ENCODE assay signal across 2 cellular contexts in the genomic region with DNA sequence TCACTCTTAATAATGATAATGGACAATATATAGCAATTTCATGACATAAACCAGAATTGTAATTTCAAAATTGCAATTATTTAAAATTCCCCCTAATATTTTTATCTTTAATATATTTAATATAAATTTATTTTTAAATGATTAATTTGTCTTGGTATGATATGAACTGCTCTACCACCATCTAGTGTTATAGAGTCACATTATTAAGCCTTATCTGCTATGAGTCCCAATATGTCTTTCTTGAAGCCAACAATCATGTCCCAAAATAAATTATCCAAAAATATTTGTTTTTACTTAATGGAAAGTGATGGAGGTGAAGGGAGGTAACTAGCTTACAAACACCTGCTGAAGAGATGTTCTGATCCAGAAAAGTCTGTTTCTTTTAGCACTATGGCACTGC.
TF ChIP-seq lines count a peak whose summit lies in the region.

No MANE protein-coding gene starts in this region.

TF ChIP-seq in liver, 16 proteins besides CTCF, POLR2A, EP300 and RAD21 (continued from another document):
- TF ChIP-seq, protein P1, sequence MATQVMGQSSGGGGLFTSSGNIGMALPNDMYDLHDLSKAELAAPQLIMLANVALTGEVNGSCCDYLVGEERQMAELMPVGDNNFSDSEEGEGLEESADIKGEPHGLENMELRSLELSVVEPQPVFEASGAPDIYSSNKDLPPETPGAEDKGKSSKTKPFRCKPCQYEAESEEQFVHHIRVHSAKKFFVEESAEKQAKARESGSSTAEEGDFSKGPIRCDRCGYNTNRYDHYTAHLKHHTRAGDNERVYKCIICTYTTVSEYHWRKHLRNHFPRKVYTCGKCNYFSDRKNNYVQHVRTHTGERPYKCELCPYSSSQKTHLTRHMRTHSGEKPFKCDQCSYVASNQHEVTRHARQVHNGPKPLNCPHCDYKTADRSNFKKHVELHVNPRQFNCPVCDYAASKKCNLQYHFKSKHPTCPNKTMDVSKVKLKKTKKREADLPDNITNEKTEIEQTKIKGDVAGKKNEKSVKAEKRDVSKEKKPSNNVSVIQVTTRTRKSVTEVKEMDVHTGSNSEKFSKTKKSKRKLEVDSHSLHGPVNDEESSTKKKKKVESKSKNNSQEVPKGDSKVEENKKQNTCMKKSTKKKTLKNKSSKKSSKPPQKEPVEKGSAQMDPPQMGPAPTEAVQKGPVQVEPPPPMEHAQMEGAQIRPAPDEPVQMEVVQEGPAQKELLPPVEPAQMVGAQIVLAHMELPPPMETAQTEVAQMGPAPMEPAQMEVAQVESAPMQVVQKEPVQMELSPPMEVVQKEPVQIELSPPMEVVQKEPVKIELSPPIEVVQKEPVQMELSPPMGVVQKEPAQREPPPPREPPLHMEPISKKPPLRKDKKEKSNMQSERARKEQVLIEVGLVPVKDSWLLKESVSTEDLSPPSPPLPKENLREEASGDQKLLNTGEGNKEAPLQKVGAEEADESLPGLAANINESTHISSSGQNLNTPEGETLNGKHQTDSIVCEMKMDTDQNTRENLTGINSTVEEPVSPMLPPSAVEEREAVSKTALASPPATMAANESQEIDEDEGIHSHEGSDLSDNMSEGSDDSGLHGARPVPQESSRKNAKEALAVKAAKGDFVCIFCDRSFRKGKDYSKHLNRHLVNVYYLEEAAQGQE (IDR thresholded peaks at IDR 0.05): no peak
- TF ChIP-seq RXRA (IDR thresholded peaks at IDR 0.05): no peak
- TF ChIP-seq TAF1 (conservative IDR thresholded peaks at IDR 0.05): no peak
- TF ChIP-seq FOXA2 (IDR thresholded peaks at IDR 0.05): no peak
TF ChIP-seq in liver: peak in this region for 0.

TF ChIP-seq in HepG2, 621 proteins besides CTCF, POLR2A, EP300 and RAD21 (continued from another document):
- TF ChIP-seq, protein P2, sequence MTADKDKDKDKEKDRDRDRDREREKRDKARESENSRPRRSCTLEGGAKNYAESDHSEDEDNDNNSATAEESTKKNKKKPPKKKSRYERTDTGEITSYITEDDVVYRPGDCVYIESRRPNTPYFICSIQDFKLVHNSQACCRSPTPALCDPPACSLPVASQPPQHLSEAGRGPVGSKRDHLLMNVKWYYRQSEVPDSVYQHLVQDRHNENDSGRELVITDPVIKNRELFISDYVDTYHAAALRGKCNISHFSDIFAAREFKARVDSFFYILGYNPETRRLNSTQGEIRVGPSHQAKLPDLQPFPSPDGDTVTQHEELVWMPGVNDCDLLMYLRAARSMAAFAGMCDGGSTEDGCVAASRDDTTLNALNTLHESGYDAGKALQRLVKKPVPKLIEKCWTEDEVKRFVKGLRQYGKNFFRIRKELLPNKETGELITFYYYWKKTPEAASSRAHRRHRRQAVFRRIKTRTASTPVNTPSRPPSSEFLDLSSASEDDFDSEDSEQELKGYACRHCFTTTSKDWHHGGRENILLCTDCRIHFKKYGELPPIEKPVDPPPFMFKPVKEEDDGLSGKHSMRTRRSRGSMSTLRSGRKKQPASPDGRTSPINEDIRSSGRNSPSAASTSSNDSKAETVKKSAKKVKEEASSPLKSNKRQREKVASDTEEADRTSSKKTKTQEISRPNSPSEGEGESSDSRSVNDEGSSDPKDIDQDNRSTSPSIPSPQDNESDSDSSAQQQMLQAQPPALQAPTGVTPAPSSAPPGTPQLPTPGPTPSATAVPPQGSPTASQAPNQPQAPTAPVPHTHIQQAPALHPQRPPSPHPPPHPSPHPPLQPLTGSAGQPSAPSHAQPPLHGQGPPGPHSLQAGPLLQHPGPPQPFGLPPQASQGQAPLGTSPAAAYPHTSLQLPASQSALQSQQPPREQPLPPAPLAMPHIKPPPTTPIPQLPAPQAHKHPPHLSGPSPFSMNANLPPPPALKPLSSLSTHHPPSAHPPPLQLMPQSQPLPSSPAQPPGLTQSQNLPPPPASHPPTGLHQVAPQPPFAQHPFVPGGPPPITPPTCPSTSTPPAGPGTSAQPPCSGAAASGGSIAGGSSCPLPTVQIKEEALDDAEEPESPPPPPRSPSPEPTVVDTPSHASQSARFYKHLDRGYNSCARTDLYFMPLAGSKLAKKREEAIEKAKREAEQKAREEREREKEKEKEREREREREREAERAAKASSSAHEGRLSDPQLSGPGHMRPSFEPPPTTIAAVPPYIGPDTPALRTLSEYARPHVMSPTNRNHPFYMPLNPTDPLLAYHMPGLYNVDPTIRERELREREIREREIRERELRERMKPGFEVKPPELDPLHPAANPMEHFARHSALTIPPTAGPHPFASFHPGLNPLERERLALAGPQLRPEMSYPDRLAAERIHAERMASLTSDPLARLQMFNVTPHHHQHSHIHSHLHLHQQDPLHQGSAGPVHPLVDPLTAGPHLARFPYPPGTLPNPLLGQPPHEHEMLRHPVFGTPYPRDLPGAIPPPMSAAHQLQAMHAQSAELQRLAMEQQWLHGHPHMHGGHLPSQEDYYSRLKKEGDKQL (CRISPR knock-in tag; IDR thresholded peaks at IDR 0.05; ENCODE audit: low read depth): no peak
- TF ChIP-seq, protein P3, sequence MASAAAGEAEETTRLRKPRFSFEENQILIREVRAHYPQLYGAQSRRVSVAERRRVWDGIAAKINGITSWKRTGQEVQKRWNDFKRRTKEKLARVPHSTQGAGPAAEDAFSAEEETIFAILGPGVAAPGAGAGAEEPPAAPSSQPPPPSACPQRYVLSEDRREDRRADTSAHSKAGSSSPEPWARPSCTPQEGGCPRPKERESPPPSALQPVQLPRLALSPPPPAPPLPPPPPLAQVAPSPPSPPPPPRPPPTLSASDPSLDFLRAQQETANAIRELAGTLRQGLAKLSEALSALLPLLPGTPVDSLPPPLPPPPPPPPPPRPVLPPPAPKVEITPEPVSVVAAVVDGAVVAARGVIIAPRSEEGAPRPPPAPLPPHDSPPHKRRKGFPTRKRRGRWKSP (CRISPR knock-in tag; IDR thresholded peaks at IDR 0.05): no peak
- TF ChIP-seq CHD4 (IDR thresholded peaks at IDR 0.05; ENCODE audit: borderline replicate concordance, low read length) (no peak), ZNF75D (CRISPR knock-in tag; IDR thresholded peaks at IDR 0.05; ENCODE audit: borderline replicate concordance) (no peak)
